Comparison of ENCODE assay signal across 8 cellular contexts in genomic region chr2:72147303-72147970, GRCh38. TPM values are rescaled to one million over a fixed set of nuclear protein-coding genes. Genes with fewer than 3 reads are reported as not detected.
DNase-seq lines count a peak whose midpoint lies in the region; ATAC-seq, FAIRE-seq and TF ChIP-seq lines count a peak whose summit lies in the region.

A gene with protein sequence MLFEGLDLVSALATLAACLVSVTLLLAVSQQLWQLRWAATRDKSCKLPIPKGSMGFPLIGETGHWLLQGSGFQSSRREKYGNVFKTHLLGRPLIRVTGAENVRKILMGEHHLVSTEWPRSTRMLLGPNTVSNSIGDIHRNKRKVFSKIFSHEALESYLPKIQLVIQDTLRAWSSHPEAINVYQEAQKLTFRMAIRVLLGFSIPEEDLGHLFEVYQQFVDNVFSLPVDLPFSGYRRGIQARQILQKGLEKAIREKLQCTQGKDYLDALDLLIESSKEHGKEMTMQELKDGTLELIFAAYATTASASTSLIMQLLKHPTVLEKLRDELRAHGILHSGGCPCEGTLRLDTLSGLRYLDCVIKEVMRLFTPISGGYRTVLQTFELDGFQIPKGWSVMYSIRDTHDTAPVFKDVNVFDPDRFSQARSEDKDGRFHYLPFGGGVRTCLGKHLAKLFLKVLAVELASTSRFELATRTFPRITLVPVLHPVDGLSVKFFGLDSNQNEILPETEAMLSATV (minus strand): TSS chr2:72147862. CDS start chr2:72147834, 28 bp downstream.

- H3K36me3 ChIP-seq in HUES6 (ENCODE audit: control insufficient read depth, insufficient read depth, low read length) (no peaks in the 10 kb centered on the region), GM12878 (ENCODE audit: control insufficient read depth in 2 of 2, insufficient read depth in 2 of 2, low read length in 1 of 2) (no peaks in the 10 kb centered on the region), kidney epithelial cell (ENCODE audit: control insufficient read depth, insufficient read depth, low read length) (no peaks in the 10 kb centered on the region)

- no peak for TF ChIP-seq CTCF in A549 (IDR thresholded peaks at IDR 0.05)
- no peak for TF ChIP-seq CTCF in GM12878 (IDR thresholded peaks at IDR 0.05 in 2 of 3, conservative IDR thresholded peaks at IDR 0.05 in 1 of 3; ENCODE audit: control insufficient read depth in 2 of 3, extremely low read depth in 1 of 3, insufficient read depth in 1 of 3, low read depth in 3 of 3, low read length in 3 of 3)
- TF ChIP-seq CTCF in kidney epithelial cell (IDR thresholded peaks at IDR 0.05; ENCODE audit: insufficient read depth, low read length, poor library complexity, severe bottlenecking), result no peak

- H3K27ac Mint-ChIP-seq in stimulated activated naive CD8-positive, alpha-beta T cell treated with anti-CD3 and anti-CD28 coated beads, Interleukin-15, Interleukin-2, amounts not matched to agents 100 ng/mL and 50 ng/mL, for 24 hours, result peak within 1 kb of the TSS; percentile 1

- no peaks in the 10 kb centered on the region for H3K79me2 ChIP-seq in GM12878 (ENCODE audit: control insufficient read depth, insufficient read depth, low read length)

- no peak within 1 kb of the TSS for H3K9ac ChIP-seq in HUES6 (ENCODE audit: low read length)
- H3K9ac ChIP-seq in GM12878 (ENCODE audit: control insufficient read depth, insufficient read depth, low read length), result no peak within 1 kb of the TSS

- peaks cover 3% of the 10 kb centered on the region for H3K36me3 Mint-ChIP-seq in stimulated activated naive CD8-positive, alpha-beta T cell treated with anti-CD3 and anti-CD28 coated beads, Interleukin-15, Interleukin-2, amounts not matched to agents 100 ng/mL and 50 ng/mL, for 24 hours (ENCODE audit: low read depth)

- H3K27ac ChIP-seq in A549 (peak within 1 kb of the TSS; percentile 26 to 59; a peak in 5 of 6 replicates), HUES6 (ENCODE audit: low read depth, low read length) (no peak within 1 kb of the TSS), GM12878 (ENCODE audit: control insufficient read depth, insufficient read depth) (no peak within 1 kb of the TSS)

- H3K4me3 Mint-ChIP-seq in stimulated activated naive CD8-positive, alpha-beta T cell treated with anti-CD3 and anti-CD28 coated beads, Interleukin-15, Interleukin-2, amounts not matched to agents 100 ng/mL and 50 ng/mL, for 24 hours, result peak within 1 kb of the TSS; percentile 64

- RAD21 ChIA-PET in GM12878 (lab: Charles Lee; ENCODE audit: unreplicated experiment), result no interaction called here

- TF ChIP-seq EP300 in A549 (IDR thresholded peaks at IDR 0.05) (no peak), GM12878 (IDR thresholded peaks at IDR 0.05; ENCODE audit: borderline replicate concordance in 1 of 2, control insufficient read depth in 1 of 2, low read depth in 2 of 2, low read length in 2 of 2) (no peak)

- SMC1A ChIA-PET in GM12878 (lab: Charles Lee; ENCODE audit: uncharacterized antibody, unreplicated experiment), result no interaction called here

- no peak within 1 kb of the TSS for H2AFZ ChIP-seq in GM12878 (ENCODE audit: control insufficient read depth, low read depth, low read length)

- TF ChIP-seq POLR2A in A549 (IDR thresholded peaks at IDR 0.05; ENCODE audit: low read length) (no peak), GM12878 (IDR thresholded peaks at IDR 0.05; ENCODE audit: low read depth, low read length) (no peak)

- no peaks in the 10 kb centered on the region for H3K9me3 Mint-ChIP-seq in stimulated activated naive CD8-positive, alpha-beta T cell treated with anti-CD3 and anti-CD28 coated beads, Interleukin-15, Interleukin-2, amounts not matched to agents 100 ng/mL and 50 ng/mL, for 24 hours

- H3K4me2 ChIP-seq in A549 (peak within 1 kb of the TSS; percentile 98), GM12878 (ENCODE audit: control insufficient read depth, insufficient read depth) (0 out of 2 replicates have a peak within 1 kb of the TSS, but pooled peaks have one; percentile 17)

- peak within 1 kb of the TSS; percentile 61 for H3K4me3 ChIP-seq in A549
- peak within 1 kb of the TSS; percentile 68 for H3K4me3 ChIP-seq in HUES6 (ENCODE audit: low read depth, low read length)
- no peak within 1 kb of the TSS for H3K4me3 ChIP-seq in GM12878
- H3K4me3 ChIP-seq in kidney epithelial cell (ENCODE audit: low read depth, low read length), result peak within 1 kb of the TSS; percentile 23

- peaks cover 51% of the 10 kb centered on the region for H3K4me1 Mint-ChIP-seq in stimulated activated naive CD8-positive, alpha-beta T cell treated with anti-CD3 and anti-CD28 coated beads, Interleukin-15, Interleukin-2, amounts not matched to agents 100 ng/mL and 50 ng/mL, for 24 hours (ENCODE audit: low read depth)

- CTCF ChIA-PET in A549 (lab: Yijun Ruan, JAX), result interaction anchor here (0.5 to 12.0 kb wide), 12 partner anchors 9 to 597 kb away, joined by 3 to 185 read pairs (median 10); no protein-coding TSS in a partner anchor
- CTCF ChIA-PET in GM12878 (lab: Yijun Ruan, JAX), result no interaction called here

- ATAC-seq in A549 (0 out of 6 replicates have a peak, but pooled peaks of 1 of the 2 experiments have one; percentile 3), GM12878 (no peak)

- no peak for DNase-seq in A549 (ENCODE audit: low read depth in 1 of 2, low spot score in 1 of 2)
- DNase-seq in GM12878 (ENCODE audit: low read depth, low spot score), result no peak
- DNase-seq in kidney epithelial cell (ENCODE audit: low read depth), result no peak
- DNase-seq in globus pallidus (ENCODE audit: low spot score), result no peak
- no peak for DNase-seq in T-helper 9 cell
- DNase-seq in activated gamma-delta T cell (lab: John Stamatoyannopoulos, UW), result no peak

- BruUV-seq in GM12878 (replicated peaks; lab: Mats Ljungman, UMichigan), result no TSS peak

- H3K27me3 Mint-ChIP-seq in stimulated activated naive CD8-positive, alpha-beta T cell treated with anti-CD3 and anti-CD28 coated beads, Interleukin-15, Interleukin-2, amounts not matched to agents 100 ng/mL and 50 ng/mL, for 24 hours, result peaks cover 73% of the 10 kb centered on the region

- H3K4me1 ChIP-seq in A549, result peaks cover 47% of the 10 kb centered on the region
- H3K4me1 ChIP-seq in HUES6 (ENCODE audit: control insufficient read depth, insufficient read depth, low read length), result peaks cover 28% of the 10 kb centered on the region
- H3K4me1 ChIP-seq in GM12878 (ENCODE audit: control insufficient read depth, insufficient read depth, low read length), result no peaks in the 10 kb centered on the region

- H3K27me3 ChIP-seq in HUES6 (ENCODE audit: control insufficient read depth, insufficient read depth, low read length) (peaks cover 97% of the 10 kb centered on the region), GM12878 (replicated peaks in 1 of 2; ENCODE audit: control insufficient read depth in 2 of 2, insufficient read depth in 2 of 2, low read length in 1 of 2) (peaks cover 16 to 19% of the 10 kb centered on the region in 2 experiments; a peak in 3 of 4 replicates), kidney epithelial cell (ENCODE audit: control insufficient read depth, insufficient read depth, low read length) (peaks cover 93% of the 10 kb centered on the region)

- TF ChIP-seq RAD21 in A549 (conservative IDR thresholded peaks at IDR 0.05 in 1 of 2, IDR thresholded peaks at IDR 0.05 in 1 of 2), result 0 out of 5 replicates have a peak, but pooled peaks of 1 of the 2 experiments have one; percentile 14
- no peak for TF ChIP-seq RAD21 in GM12878 (IDR thresholded peaks at IDR 0.05; ENCODE audit: insufficient read depth, low read depth, low read length)

- no peaks in the 10 kb centered on the region for H4K20me1 ChIP-seq in GM12878 (ENCODE audit: control insufficient read depth, insufficient read depth)

- POLR2A ChIA-PET in A549 (lab: Yijun Ruan, JAX), result no interaction called here
- POLR2A ChIA-PET in GM12878 (lab: Charles Lee), result no interaction called here

- in situ Hi-C loops in GM12878 (cut with MboI), result loop anchor here (25.0 kb wide), 1 partner anchor 860 kb away; no protein-coding TSS in a partner anchor

- H3K9me3 ChIP-seq in A549, result no peaks in the 10 kb centered on the region
- no peaks in the 10 kb centered on the region for H3K9me3 ChIP-seq in HUES6 (ENCODE audit: control insufficient read depth, insufficient read depth, low read depth, low read length)
- H3K9me3 ChIP-seq in GM12878 (replicated peaks; ENCODE audit: control insufficient read depth, insufficient read depth, low read length), result no peaks in the 10 kb centered on the region; the same call in 2 of the 3 replicates

- FAIRE-seq in A549 (lab: Jason Lieb, UNC), result no peak
- FAIRE-seq in GM12878 (lab: Jason Lieb, UNC), result no peak

- WGBS in A549 (ENCODE audit: missing lambda C conversion rate), result 3% methylated on average over 30 of the region's 69 CpGs
- WGBS in GM12878 (ENCODE audit: insufficient coverage, insufficient replicate concordance, low lambda C conversion rate, missing lambda C conversion rate), result 8% methylated on average over 38 of the region's 69 CpGs

- intact Hi-C loops in GM12878 (cut with micrococcal nuclease; ENCODE audit: unreplicated experiment), result no loop called here

TF ChIP-seq in GM12878, 131 proteins besides CTCF, POLR2A, EP300 and RAD21 (continues in another document):
- no peak for TF ChIP-seq MYC (IDR thresholded peaks at IDR 0.05; ENCODE audit: insufficient read depth, insufficient read length, insufficient replicate concordance, low read length, severe bottlenecking)
- TF ChIP-seq SUZ12 (IDR thresholded peaks at IDR 0.05; ENCODE audit: unreplicated experiment), result peak; percentile 25

RNA-seq across cellular contexts. Expression of the gene that starts here (rescaled TPM):
- polyA plus RNA-seq in A549 (2011; rRNA removed) (9.7 and 13.4 TPM in 2 replicates), A549 (2017; fragmentation: RNase III; extraction: RNeasy Plus Mini Kit Qiagen cat#74134 plus additional on column Dnase treatment) (13.0 to 18.9 TPM (median 13.6 TPM) in 3 replicates), GM12878 (2011; rRNA removed) (not detected in 2 replicates), GM12878 (2014; fragmentation: Illumina TruSeq; extraction: Trizol) (not detected in 2 replicates), GM12878 (2014; fragmentation: Nextera tagmentation; extraction: Ambion mirVana) (not detected), GM12878 (2014; rRNA removed) (not detected in 2 replicates), GM12878 (2016; fragmentation: Nextera tagmentation; extraction: Ambion mirVana) (not detected)
- polyA plus RNA-seq in A549 (2012; cell fraction: cytosol; rRNA removed), result 14.1 and 17.9 TPM in 2 replicates
- 32.4 and 41.7 TPM in 2 replicates for polyA plus RNA-seq in A549 (2012; cell fraction: nucleus; rRNA removed)
- 6.5 and 10.8 TPM in 2 replicates for polyA minus RNA-seq in A549 (2011; rRNA and poly(A)+ RNA removed)
- 0.79 TPM in 1 of 2 replicates, not detected in the other for total RNA-seq in GM12878 (2013; cell fraction: nucleolus; rRNA removed)
- total RNA-seq in GM12878 (2014; rRNA removed) (not detected in 2 replicates), GM12878 (2014; rRNA removed; fragmentation: Illumina TruSeq; extraction: Trizol) (not detected in 2 replicates), GM12878 (2021) (not detected in 2 replicates), kidney epithelial cell (1.1 and 1.2 TPM in 2 replicates)
- not detected for polyA plus RNA-seq in GM12878 (2011; ENCODE audit: low read depth)
- polyA plus RNA-seq in GM12878 (2011; cell fraction: cytosol; rRNA removed), result 0.01 TPM in 1 of 2 replicates, not detected in the other
- polyA plus RNA-seq in GM12878 (2011; cell fraction: nucleus; rRNA removed), result 0.04 TPM in 1 of 2 replicates, not detected in the other
- polyA plus RNA-seq in GM12878 (2012), result not detected in 2 replicates
- not detected in 2 replicates for polyA minus RNA-seq in GM12878 (2011; rRNA and poly(A)+ RNA removed)
- 0.21 and 1.1 TPM in 2 replicates for polyA minus RNA-seq in GM12878 (2011; cell fraction: cytosol; rRNA and poly(A)+ RNA removed)
- polyA minus RNA-seq in GM12878 (2011; cell fraction: nucleus; rRNA and poly(A)+ RNA removed), result under 0.01 TPM in 1 of 2 replicates, not detected in the other

Comparison
In these comparisons a context has a peak if more than half of its experiments do, and no peak if none do; other contexts are left out.
1. RNA of the gene that starts here (polyA plus RNA-seq): 9.7 to 41.7 TPM in A549; 0.01 to 0.04 TPM in GM12878; every median in the first group is over 4 times any median in the second.
2. H3K27ac ChIP-seq: peak in A549 (2 of 2); none in HUES6 (single experiment) and GM12878 (single experiment).
3. Of the 24 proteins assayed by ChIP-seq in both GM12878 and A549: peak only in GM12878: none; only in A549: MAX; in both: none; in neither: 22; mixed calls (peak in some experiments, not most) for 1.